ENCODE assay signal across 20 cellular contexts in genomic region chr14:52304248-52304904, GRCh38. TPM values are rescaled to one million over a fixed set of nuclear protein-coding genes. Genes with fewer than 3 reads are reported as not detected.
"Had no signal": no experiment of that assay in that cellular context is flagged by ENCODE, and none has a peak within 500 bp of the region (broad histone marks: within the 10 kb centered on the region; RNA-seq: fewer than 3 reads in every experiment).

No MANE protein-coding gene starts in this region.

- H3K4me3 ChIP-seq: body of pancreas, dorsolateral prefrontal cortex, left ventricle myocardium inferior, neural progenitor cell, pancreas, spleen had no signal

- H2AFZ ChIP-seq: neural progenitor cell had no signal

- H3K4me2 ChIP-seq: neural progenitor cell had no signal

- H3K9me3 ChIP-seq: body of pancreas, left ventricle myocardium inferior, pancreas, spleen had no signal

- H3K27me3 ChIP-seq: body of pancreas, neural progenitor cell, pancreas, spleen had no signal

- ATAC-seq: activated naive CD4-positive, alpha-beta T cell treated with anti-CD3 and anti-CD28 coated beads, Interleukin-2, amount 50 U/mL, for 72 hours; body of pancreas; pancreas; sciatic nerve; stimulated activated memory B cell treated with anti-CD40 and anti-IgM and Interleukin-4, amounts not matched to agents 10 μg/mL and 1 μg/mL and 100 μg/mL, for 72 hours had no signal

- DNase-seq: activated CD4-positive, alpha-beta T cell treated with anti-CD3 and anti-CD28 coated beads for 1 hour; activated CD8-positive, alpha-beta memory T cell treated with anti-CD3 and anti-CD28 coated beads for 24 hours; activated CD8-positive, alpha-beta memory T cell treated with anti-CD3 and anti-CD28 coated beads, Interleukin-2, amount 50 U/mL, for 48 hours; activated effector memory CD4-positive, alpha-beta T cell treated with anti-CD3 and anti-CD28 coated beads, Interleukin-2, amount 50 U/mL, for 16 hours; activated T-cell treated with anti-CD3 and anti-CD28 coated beads, Interleukin-2, amount 50 U/mL, for 48 hours; body of pancreas; dorsolateral prefrontal cortex; left ventricle myocardium inferior; pancreas; spleen; stimulated activated CD4-positive, alpha-beta T cell treated with anti-CD3 and anti-CD28 coated beads, Interleukin-4, amount 100 ng/mL, for 4 hours had no signal

- H3K27ac ChIP-seq: body of pancreas, dorsolateral prefrontal cortex, epithelial cell of prostate, left ventricle myocardium inferior, neural progenitor cell, pancreas, VCaP had no signal

- H3K4me1 ChIP-seq: body of pancreas, left ventricle myocardium inferior, neural progenitor cell, pancreas had no signal

- H3K36me3 ChIP-seq: left ventricle myocardium inferior, neural progenitor cell, pancreas, spleen had no signal

- H3K9ac ChIP-seq: neural progenitor cell had no signal

RNA-seq across cellular contexts. Expression of gene PTGER2, which starts 9.7 kb away (rescaled TPM):
- total RNA-seq: endodermal cell had no signal

RNA-seq across cellular contexts. Expression of gene PTGDR, which starts 36.9 kb away (rescaled TPM):
- total RNA-seq: fibroblast of lung, kidney epithelial cell had no signal
